ENCODE assay signal across 18 cellular contexts in genomic region chr1:170593173-170593572, GRCh38.
DNase-seq lines count a peak whose midpoint lies in the region; TF ChIP-seq lines count a peak whose summit lies in the region.
"Had no signal": no experiment of that assay in that cellular context is flagged by ENCODE, and none has a peak within 500 bp of the region (broad histone marks: within the 10 kb centered on the region; RNA-seq: fewer than 3 reads in every experiment).

No MANE protein-coding gene starts in this region.

- WGBS in hepatocyte (ENCODE audit: low lambda C conversion rate, missing lambda C conversion rate) = 44% methylated on average over 3 of the region's 3 CpGs

- H3K36me3 ChIP-seq in hepatocyte (replicated peaks; ENCODE audit: insufficient read depth, low read depth) = no peaks in the 10 kb centered on the region
- H3K36me3 ChIP-seq in WERI-Rb-1 = no peaks in the 10 kb centered on the region
- H3K36me3 ChIP-seq: heart left ventricle, sigmoid colon had no signal

- intact Hi-C loops in activated naive CD4-positive, alpha-beta T cell treated with anti-CD3 and anti-CD28 coated beads for 36 hours (cut with micrococcal nuclease) = loop anchor here (10.0 kb wide), 1 partner anchor 128 kb away; no protein-coding TSS in a partner anchor

- peaks cover 17% of the 10 kb centered on the region for H3K27me3 Mint-ChIP-seq in type B pancreatic cell
- peaks cover 29% of the 10 kb centered on the region for H3K27me3 Mint-ChIP-seq in activated naive CD4-positive, alpha-beta T cell treated with anti-CD3 and anti-CD28 coated beads for 36 hours (ENCODE audit: low read depth)

- no peaks in the 10 kb centered on the region for H3K79me2 ChIP-seq in hepatocyte

- no peaks in the 10 kb centered on the region for H3K4me1 ChIP-seq in hepatocyte (ENCODE audit: insufficient read depth)
- H3K4me1 ChIP-seq: sigmoid colon had no signal

- no peaks in the 10 kb centered on the region for H4K20me1 ChIP-seq in hepatocyte (ENCODE audit: insufficient read depth, poor library complexity, severe bottlenecking)

- H3K4me3 ChIP-seq in hepatocyte (no peak overlapping the region), WERI-Rb-1 (ENCODE audit: low read depth, low read length) (no peak overlapping the region)
- H3K4me3 ChIP-seq: sigmoid colon had no signal

- no peak for TF ChIP-seq CTCF in hepatocyte (IDR thresholded peaks at IDR 0.05; ENCODE audit: poor library complexity)
- TF ChIP-seq CTCF in type B pancreatic cell (conservative IDR thresholded peaks at IDR 0.05) = no peak
- TF ChIP-seq CTCF in WERI-Rb-1 (IDR thresholded peaks at IDR 0.05; ENCODE audit: low read depth, low read length) = no peak

- no peak overlapping the region for H2AFZ ChIP-seq in hepatocyte

- H3K4me1 Mint-ChIP-seq in type B pancreatic cell (ENCODE audit: unreplicated experiment) = peaks cover 38% of the 10 kb centered on the region
- no peaks in the 10 kb centered on the region for H3K4me1 Mint-ChIP-seq in activated naive CD4-positive, alpha-beta T cell treated with anti-CD3 and anti-CD28 coated beads for 36 hours (ENCODE audit: low read depth)

- no peaks in the 10 kb centered on the region for H3K9me3 Mint-ChIP-seq in type B pancreatic cell
- H3K9me3 Mint-ChIP-seq in activated naive CD4-positive, alpha-beta T cell treated with anti-CD3 and anti-CD28 coated beads for 36 hours = peaks cover 7% of the 10 kb centered on the region
- H3K9me3 Mint-ChIP-seq: activated T-helper 2 cell treated with anti-CD3 and anti-CD28 coated beads, Interferon-gamma antibody, Interleukin-2, Interleukin-4, amounts not matched to agents 10 μg/mL and 5 μg/mL and 100 μg/mL, durations not matched to agents 14 hours and 24 hours and 36 hours; T-helper 2 cell treated with Interferon-gamma antibody and Interleukin-4, amounts not matched to agents 5 μg/mL and 100 μg/mL, for 36 hours had no signal

- CTCF ChIA-PET in activated naive CD4-positive, alpha-beta T cell treated with anti-CD3 and anti-CD28 coated beads for 36 hours (lab: Charles Lee) = no interaction called here

- H3K27ac ChIP-seq in hepatocyte (peak overlapping the region; percentile 76), WERI-Rb-1 (no peak overlapping the region)
- H3K27ac ChIP-seq: 22Rv1, heart left ventricle, sigmoid colon had no signal

- H3K27ac Mint-ChIP-seq in type B pancreatic cell = no peak overlapping the region
- no peak overlapping the region for H3K27ac Mint-ChIP-seq in activated naive CD4-positive, alpha-beta T cell treated with anti-CD3 and anti-CD28 coated beads for 36 hours
- H3K27ac Mint-ChIP-seq: activated T-helper 2 cell treated with anti-CD3 and anti-CD28 coated beads, Interferon-gamma antibody, Interleukin-2, Interleukin-4, amounts not matched to agents 10 μg/mL and 5 μg/mL and 100 μg/mL, durations not matched to agents 14 hours and 24 hours and 36 hours; natural killer cell treated with Interleukin-12 subunit alpha and Interleukin-12 subunit beta and Interleukin-15 and Interleukin-18, amount 100 ng/mL, for 72 hours; T-helper 2 cell treated with Interferon-gamma antibody and Interleukin-4, amounts not matched to agents 5 μg/mL and 100 μg/mL, for 36 hours had no signal

- no peaks in the 10 kb centered on the region for H3K9me2 ChIP-seq in hepatocyte (replicated peaks; ENCODE audit: insufficient read depth)

- H3K27me3 ChIP-seq in hepatocyte (peaks cover 4% of the 10 kb centered on the region), WERI-Rb-1 (ENCODE audit: insufficient read depth, low read depth, severe bottlenecking) (no peaks in the 10 kb centered on the region)

- H3K4me2 ChIP-seq in hepatocyte = peak overlapping the region; percentile 68

- H3K9me3 ChIP-seq in hepatocyte (ENCODE audit: low read depth) (no peaks in the 10 kb centered on the region), WERI-Rb-1 (ENCODE audit: severe bottlenecking) (no peaks in the 10 kb centered on the region)

- H3K4me3 Mint-ChIP-seq in type B pancreatic cell = peak overlapping the region; percentile 20
- H3K4me3 Mint-ChIP-seq in activated naive CD4-positive, alpha-beta T cell treated with anti-CD3 and anti-CD28 coated beads for 36 hours = no peak overlapping the region
- H3K4me3 Mint-ChIP-seq: natural killer cell treated with Interleukin-12 subunit alpha and Interleukin-12 subunit beta and Interleukin-15 and Interleukin-18, amount 100 ng/mL, for 72 hours; T-helper 2 cell treated with Interferon-gamma antibody and Interleukin-4, amounts not matched to agents 5 μg/mL and 100 μg/mL, for 36 hours had no signal

- DNase-seq in NCI-H2107 treated with DMSO at 0.1 percent for 48 hours (lab: John Stamatoyannopoulos, UW; ENCODE audit: unreplicated experiment) = peak; percentile 6
- no peak for DNase-seq in NCI-H2107 (lab: John Stamatoyannopoulos, UW)
- DNase-seq in hepatocyte (ENCODE audit: low spot score) = no peak
- DNase-seq in type B pancreatic cell (ENCODE audit: extremely low spot score, unreplicated experiment) = no peak
- DNase-seq in NCI-H146 (lab: John Stamatoyannopoulos, UW) = no peak
- DNase-seq in activated naive CD4-positive, alpha-beta T cell treated with anti-CD3 and anti-CD28 coated beads for 36 hours = no peak
- DNase-seq in WERI-Rb-1 = no peak
- DNase-seq: activated CD4-positive, alpha-beta T cell treated with anti-CD3 and anti-CD28 coated beads, Interleukin-2, amount 50 U/mL, for 48 hours; heart left ventricle; left colon; NCI-H2081; NK-92 treated with Interleukin-12 subunit alpha and Interleukin-12 subunit beta, amount 100 ng/mL, for 24 hours; sigmoid colon had no signal

- no peaks in the 10 kb centered on the region for H3K36me3 Mint-ChIP-seq in type B pancreatic cell
- H3K36me3 Mint-ChIP-seq in activated naive CD4-positive, alpha-beta T cell treated with anti-CD3 and anti-CD28 coated beads for 36 hours (ENCODE audit: low read depth) = no peaks in the 10 kb centered on the region

TF ChIP-seq in PFSK-1, 5 proteins besides CTCF, POLR2A, EP300 and RAD21:
- no peak for TF ChIP-seq SIN3A (IDR thresholded peaks at IDR 0.05; ENCODE audit: borderline replicate concordance, insufficient read depth, low read length)
- TF ChIP-seq, protein P1, sequence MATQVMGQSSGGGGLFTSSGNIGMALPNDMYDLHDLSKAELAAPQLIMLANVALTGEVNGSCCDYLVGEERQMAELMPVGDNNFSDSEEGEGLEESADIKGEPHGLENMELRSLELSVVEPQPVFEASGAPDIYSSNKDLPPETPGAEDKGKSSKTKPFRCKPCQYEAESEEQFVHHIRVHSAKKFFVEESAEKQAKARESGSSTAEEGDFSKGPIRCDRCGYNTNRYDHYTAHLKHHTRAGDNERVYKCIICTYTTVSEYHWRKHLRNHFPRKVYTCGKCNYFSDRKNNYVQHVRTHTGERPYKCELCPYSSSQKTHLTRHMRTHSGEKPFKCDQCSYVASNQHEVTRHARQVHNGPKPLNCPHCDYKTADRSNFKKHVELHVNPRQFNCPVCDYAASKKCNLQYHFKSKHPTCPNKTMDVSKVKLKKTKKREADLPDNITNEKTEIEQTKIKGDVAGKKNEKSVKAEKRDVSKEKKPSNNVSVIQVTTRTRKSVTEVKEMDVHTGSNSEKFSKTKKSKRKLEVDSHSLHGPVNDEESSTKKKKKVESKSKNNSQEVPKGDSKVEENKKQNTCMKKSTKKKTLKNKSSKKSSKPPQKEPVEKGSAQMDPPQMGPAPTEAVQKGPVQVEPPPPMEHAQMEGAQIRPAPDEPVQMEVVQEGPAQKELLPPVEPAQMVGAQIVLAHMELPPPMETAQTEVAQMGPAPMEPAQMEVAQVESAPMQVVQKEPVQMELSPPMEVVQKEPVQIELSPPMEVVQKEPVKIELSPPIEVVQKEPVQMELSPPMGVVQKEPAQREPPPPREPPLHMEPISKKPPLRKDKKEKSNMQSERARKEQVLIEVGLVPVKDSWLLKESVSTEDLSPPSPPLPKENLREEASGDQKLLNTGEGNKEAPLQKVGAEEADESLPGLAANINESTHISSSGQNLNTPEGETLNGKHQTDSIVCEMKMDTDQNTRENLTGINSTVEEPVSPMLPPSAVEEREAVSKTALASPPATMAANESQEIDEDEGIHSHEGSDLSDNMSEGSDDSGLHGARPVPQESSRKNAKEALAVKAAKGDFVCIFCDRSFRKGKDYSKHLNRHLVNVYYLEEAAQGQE (IDR thresholded peaks at IDR 0.05; ENCODE audit: insufficient read depth in 1 of 2, low read depth in 2 of 2, low read length in 2 of 2) = peak; percentile 69 to 89
